In genomic region chr17:19380551-19381284, GRCh38 we compare ENCODE assay signal across 21 cellular contexts. TPM values are rescaled to one million over a fixed set of nuclear protein-coding genes. Genes with fewer than 3 reads are reported as not detected.
A peak's percentile ranks its signal among the peaks of the same experiment; 100 is the strongest.
DNase-seq lines count a peak whose midpoint lies in the region; ATAC-seq, FAIRE-seq and TF ChIP-seq lines count a peak whose summit lies in the region.
"Had no signal": no experiment of that assay in that cellular context is flagged by ENCODE, and none has a peak within 500 bp of the region (broad histone marks: within the 10 kb centered on the region; RNA-seq: fewer than 3 reads in every experiment).

No MANE protein-coding gene starts in this region.

- H3K4me3 ChIP-seq in K562 (no peak overlapping the region), tibial artery (no peak overlapping the region)
- H3K4me3 ChIP-seq: A549, cardiac muscle cell, mucosa of descending colon, Peyer's patch had no signal

- no TSS peak for BruUV-seq in K562 (replicated peaks; lab: Mats Ljungman, UMichigan)

- TF ChIP-seq CTCF in K562 (IDR thresholded peaks at IDR 0.05 in 2 of 3, conservative IDR thresholded peaks at IDR 0.05 in 1 of 3; ENCODE audit: insufficient read depth in 2 of 3, low read depth in 1 of 3, low read length in 3 of 3) (no peak), tibial artery (IDR thresholded peaks at IDR 0.05) (no peak)

- ATAC-seq in K562 = no peak
- ATAC-seq in GM19395 (IDR thresholded peaks at IDR 0.05; ENCODE audit: unreplicated experiment) = no peak
- ATAC-seq: A549; activated naive CD8-positive, alpha-beta T cell treated with anti-CD3 and anti-CD28 coated beads, Interleukin-2, amount 50 U/mL, for 24 hours; CD8-positive, alpha-beta T cell; HCT116; mucosa of descending colon had no signal

- H3K4me1 Mint-ChIP-seq in activated T-cell treated with anti-CD3 and anti-CD28 coated beads, Interleukin-2, amount 50 U/mL, for 24 hours (ENCODE audit: low read depth) = peaks cover 14% of the 10 kb centered on the region

- FAIRE-seq in K562 (lab: Jason Lieb, UNC) = no peak
- FAIRE-seq: A549 had no signal

- in situ Hi-C loops in K562 (cut with MboI) = no loop called here

- no peaks in the 10 kb centered on the region for H4K20me1 ChIP-seq in K562 (replicated peaks; ENCODE audit: control insufficient read depth, insufficient read depth, low read length)

- CTCF ChIA-PET in K562 (lab: Yijun Ruan, JAX; ENCODE audit: low intra/inter-chr PET ratio) = no interaction called here

- TF ChIP-seq EP300 in K562 (IDR thresholded peaks at IDR 0.05; ENCODE audit: low read length) = no peak

- H3K4me2 ChIP-seq in K562 (ENCODE audit: insufficient read depth, low read length) = no peak overlapping the region
- H3K4me2 ChIP-seq: A549 had no signal

- POLR2A ChIA-PET in K562 (lab: Yijun Ruan, JAX) = no interaction called here

- intact Hi-C loops in K562 (cut with micrococcal nuclease) (no loop called here), tibial artery (cut with DNase I; ENCODE audit: low total_unique reads) (no loop called here)

- no peak for TF ChIP-seq POLR2A in K562 (conservative IDR thresholded peaks at IDR 0.05)

- H2AFZ ChIP-seq in K562 (ENCODE audit: low read depth, low read length) = no peak overlapping the region

- no peak overlapping the region for H3K9ac ChIP-seq in K562 (ENCODE audit: insufficient read depth in 1 of 2, low read depth in 2 of 2, low read length in 2 of 2)

- H3K27me3 Mint-ChIP-seq in activated T-cell treated with anti-CD3 and anti-CD28 coated beads, Interleukin-2, amount 50 U/mL, for 24 hours = no peaks in the 10 kb centered on the region
- H3K27me3 Mint-ChIP-seq: activated CD4-positive, alpha-beta T cell treated with anti-CD3 and anti-CD28 coated beads, Interleukin-2, amount 10 ng/mL, durations not matched to agents 24 days and 14 days; activated naive CD8-positive, alpha-beta T cell treated with anti-CD3 and anti-CD28 coated beads, Interleukin-2, amount 50 U/mL, for 24 hours had no signal

- no peak for TF ChIP-seq RAD21 in K562 (CRISPR knock-in tag; conservative IDR thresholded peaks at IDR 0.05 in 1 of 2, IDR thresholded peaks at IDR 0.05 in 1 of 2)

- H3K9me3 Mint-ChIP-seq in activated T-cell treated with anti-CD3 and anti-CD28 coated beads, Interleukin-2, amount 50 U/mL, for 24 hours = no peaks in the 10 kb centered on the region
- H3K9me3 Mint-ChIP-seq: activated CD4-positive, alpha-beta T cell treated with anti-CD3 and anti-CD28 coated beads, Interleukin-2, amount 10 ng/mL, durations not matched to agents 24 days and 14 days; activated naive CD8-positive, alpha-beta T cell treated with anti-CD3 and anti-CD28 coated beads, Interleukin-2, amount 50 U/mL, for 24 hours; CD8-positive, alpha-beta T cell had no signal

- H3K9me1 ChIP-seq in K562 (ENCODE audit: control insufficient read depth, insufficient read depth, low read length) = no peaks in the 10 kb centered on the region

- H3K27ac ChIP-seq in K562 (ENCODE audit: extremely low read depth, low read depth, low read length) (no peak overlapping the region), tibial artery (peak overlapping the region; percentile 97 to 98)
- H3K27ac ChIP-seq: A549, cardiac muscle cell, Peyer's patch had no signal

- peaks cover 54% of the 10 kb centered on the region for H3K36me3 Mint-ChIP-seq in activated T-cell treated with anti-CD3 and anti-CD28 coated beads, Interleukin-2, amount 50 U/mL, for 24 hours (ENCODE audit: low read depth)

- peaks cover 21% of the 10 kb centered on the region; the same call in 2 of the 3 replicates for H3K36me3 ChIP-seq in K562 (ENCODE audit: control insufficient read depth, insufficient read depth, low read length)
- H3K36me3 ChIP-seq in tibial artery = peaks cover 40 to 51% (median 50%) of the 10 kb centered on the region in 3 donors

- H3K9me3 ChIP-seq in K562 (replicated peaks; ENCODE audit: control insufficient read depth, insufficient read depth, low read depth, low read length) = no peaks in the 10 kb centered on the region
- no peaks in the 10 kb centered on the region for H3K9me3 ChIP-seq in tibial artery
- H3K9me3 ChIP-seq: A549, mucosa of descending colon, Peyer's patch had no signal

- DNase-seq in activated T-cell treated with anti-CD3 and anti-CD28 coated beads, Interleukin-2, amount 50 U/mL, for 24 hours = peak; percentile 27
- no peak for DNase-seq in activated T-cell treated with anti-CD3 and anti-CD28 coated beads, Interleukin-2, amount 50 U/mL, for 48 hours
- no peak for DNase-seq in K562 (ENCODE audit: extremely low read depth in 1 of 4, low spot score in 3 of 4)
- peak; percentile 41 for DNase-seq in mesenteric fat pad (ENCODE audit: low spot score)
- DNase-seq in tibial artery = peak; percentile 11 to 66
- no peak for DNase-seq in hippocampal formation (lab: John Stamatoyannopoulos, UW)
- DNase-seq in NCI-H446 (lab: John Stamatoyannopoulos, UW) = no peak
- DNase-seq: activated CD4-positive, alpha-beta T cell treated with anti-CD3 and anti-CD28 coated beads, Interleukin-2, amount 10 ng/mL, durations not matched to agents 24 days and 14 days; activated naive CD8-positive, alpha-beta T cell treated with anti-CD3 and anti-CD28 coated beads, Interleukin-2, amount 50 U/mL, for 24 hours; CD8-positive, alpha-beta T cell; DMS79; effector memory CD4-positive, alpha-beta T cell; hypothalamus; mucosa of descending colon; NCI-H82 had no signal

- H3K27ac Mint-ChIP-seq in activated T-cell treated with anti-CD3 and anti-CD28 coated beads, Interleukin-2, amount 50 U/mL, for 24 hours = no peak overlapping the region
- H3K27ac Mint-ChIP-seq: activated CD4-positive, alpha-beta T cell treated with anti-CD3 and anti-CD28 coated beads, Interleukin-2, amount 10 ng/mL, durations not matched to agents 24 days and 14 days; activated naive CD8-positive, alpha-beta T cell treated with anti-CD3 and anti-CD28 coated beads, Interleukin-2, amount 50 U/mL, for 24 hours; CD8-positive, alpha-beta T cell had no signal

- H3K4me3 Mint-ChIP-seq in activated T-cell treated with anti-CD3 and anti-CD28 coated beads, Interleukin-2, amount 50 U/mL, for 24 hours = no peak overlapping the region
- H3K4me3 Mint-ChIP-seq: activated CD4-positive, alpha-beta T cell treated with anti-CD3 and anti-CD28 coated beads, Interleukin-2, amount 10 ng/mL, durations not matched to agents 24 days and 14 days; activated naive CD8-positive, alpha-beta T cell treated with anti-CD3 and anti-CD28 coated beads, Interleukin-2, amount 50 U/mL, for 24 hours; CD8-positive, alpha-beta T cell had no signal

- 92% methylated on average over 25 of the region's 27 CpGs for WGBS in K562 (ENCODE audit: insufficient coverage, low coverage, missing lambda C conversion rate)

- H3K4me1 ChIP-seq in K562 (replicated peaks in 1 of 2; ENCODE audit: control insufficient read depth in 2 of 2, insufficient read depth in 2 of 2, low read length in 2 of 2) = peaks cover 3 to 27% of the 10 kb centered on the region in 2 experiments; a peak in 4 of 5 replicates
- peaks cover 4 to 71% (median 57%) of the 10 kb centered on the region in 4 donors for H3K4me1 ChIP-seq in tibial artery

- peaks cover 9% of the 10 kb centered on the region; the same call in 2 of the 3 replicates for H3K79me2 ChIP-seq in K562 (ENCODE audit: control insufficient read depth, insufficient read depth, low read length)

- H3K27me3 ChIP-seq in K562 (ENCODE audit: control insufficient read depth in 2 of 2, insufficient read depth in 2 of 2, low read length in 2 of 2) (no peaks in the 10 kb centered on the region; a peak in 1 of 5 replicates), tibial artery (no peaks in the 10 kb centered on the region)
- H3K27me3 ChIP-seq: cardiac muscle cell, Peyer's patch had no signal

RNA-seq across cellular contexts. Expression of gene MAPK7, which starts 2.4 kb away (rescaled TPM):
- 7.3 and 21.2 TPM in 2 replicates for total RNA-seq in K562 (2011; cell fraction: chromatin; rRNA removed; ENCODE audit: low replicate concordance)
- total RNA-seq in K562 (2011; cell fraction: nucleolus; rRNA removed) = 8.8 and 12.7 TPM in 2 replicates
- total RNA-seq in K562 (2011; cell fraction: nucleoplasm; rRNA removed) = 5.4 and 6.3 TPM in 2 replicates
- total RNA-seq in K562 (2014; rRNA removed) = 2.5 and 4.5 TPM in 2 replicates
- total RNA-seq in K562 (2014; rRNA removed; fragmentation: Illumina TruSeq; extraction: Trizol) = 1.1 TPM in 2 replicates
- 2.5 and 2.7 TPM in 2 replicates for total RNA-seq in K562 (2015; rRNA removed; fragmentation: Illumina TruSeq; extraction: Trizol)
- 7.4 and 7.5 TPM in 2 replicates for total RNA-seq in K562 (2021)
- polyA plus RNA-seq in K562 (2011; rRNA removed) = 2.5 and 2.9 TPM in 2 replicates
- polyA plus RNA-seq in K562 (2011; cell fraction: cytosol; rRNA removed) = 2.3 and 4.4 TPM in 2 replicates
- 8.0 and 15.0 TPM in 2 replicates for polyA plus RNA-seq in K562 (2011; cell fraction: nucleus; rRNA removed)
- polyA plus RNA-seq in K562 (2012) = 5.2 and 6.4 TPM in 2 replicates
- polyA plus RNA-seq in K562 (2014; fragmentation: Illumina TruSeq; extraction: Trizol) = 3.3 and 5.5 TPM in 2 replicates
- polyA plus RNA-seq in K562 (2014; fragmentation: Nextera tagmentation; extraction: Ambion mirVana) = under 1 TPM; 0.46 to 0.68 TPM
- 4.3 and 6.2 TPM in 2 replicates for polyA plus RNA-seq in K562 (2014; rRNA removed)
- 4.3 and 5.0 TPM in 2 replicates for polyA minus RNA-seq in K562 (2011; rRNA and poly(A)+ RNA removed)
- polyA minus RNA-seq in K562 (2011; cell fraction: cytosol; rRNA and poly(A)+ RNA removed) = 2.9 and 5.5 TPM in 2 replicates
- polyA minus RNA-seq in K562 (2011; cell fraction: nucleus; rRNA and poly(A)+ RNA removed) = 14.0 and 14.4 TPM in 2 replicates
- 27.2 TPM for total RNA-seq in mesenteric fat pad

RNA-seq across cellular contexts. Expression of gene MFAP4, which starts 6.3 kb away (rescaled TPM):
- total RNA-seq in K562 (2011; cell fraction: chromatin; rRNA removed; ENCODE audit: low replicate concordance) = not detected in 2 replicates
- not detected in 2 replicates for total RNA-seq in K562 (2011; cell fraction: nucleolus; rRNA removed)
- not detected in 2 replicates for total RNA-seq in K562 (2011; cell fraction: nucleoplasm; rRNA removed)
- not detected in 2 replicates for total RNA-seq in K562 (2014; rRNA removed)
- total RNA-seq in K562 (2014; rRNA removed; fragmentation: Illumina TruSeq; extraction: Trizol) = not detected in 2 replicates
- not detected in 2 replicates for total RNA-seq in K562 (2015; rRNA removed; fragmentation: Illumina TruSeq; extraction: Trizol)
- total RNA-seq in K562 (2021) = 0.24 and 0.36 TPM in 2 replicates
- polyA plus RNA-seq in K562 (2011; rRNA removed) = not detected in 2 replicates
- not detected in 2 replicates for polyA plus RNA-seq in K562 (2011; cell fraction: cytosol; rRNA removed)
- polyA plus RNA-seq in K562 (2011; cell fraction: nucleus; rRNA removed) = not detected in 2 replicates
- polyA plus RNA-seq in K562 (2012) = 1.0 TPM in 1 of 2 replicates, not detected in the other
- not detected in 2 replicates for polyA plus RNA-seq in K562 (2014; fragmentation: Illumina TruSeq; extraction: Trizol)
- under 1 TPM in 1 of 2 experiments, not detected in 1; 0.07 TPM for polyA plus RNA-seq in K562 (2014; fragmentation: Nextera tagmentation; extraction: Ambion mirVana)
- polyA plus RNA-seq in K562 (2014; rRNA removed) = not detected in 2 replicates
- polyA minus RNA-seq in K562 (2011; rRNA and poly(A)+ RNA removed) = not detected in 2 replicates
- polyA minus RNA-seq in K562 (2011; cell fraction: cytosol; rRNA and poly(A)+ RNA removed) = not detected in 2 replicates
- not detected in 2 replicates for polyA minus RNA-seq in K562 (2011; cell fraction: nucleus; rRNA and poly(A)+ RNA removed)
- total RNA-seq in mesenteric fat pad = 96.7 TPM
- total RNA-seq: activated CD4-positive, alpha-beta T cell treated with anti-CD3 and anti-CD28 coated beads, Interleukin-2, amount 10 ng/mL, durations not matched to agents 24 days and 14 days; CD8-positive, alpha-beta T cell had no signal

RNA-seq across cellular contexts. Expression of gene B9D1, which starts 18.2 kb away (rescaled TPM):
- 15.4 and 25.4 TPM in 2 replicates for total RNA-seq in K562 (2011; cell fraction: chromatin; rRNA removed; ENCODE audit: low replicate concordance)
- total RNA-seq in K562 (2011; cell fraction: nucleolus; rRNA removed) = 22.5 and 35.0 TPM in 2 replicates
- total RNA-seq in K562 (2011; cell fraction: nucleoplasm; rRNA removed) = 21.7 and 23.8 TPM in 2 replicates
- total RNA-seq in K562 (2014; rRNA removed) (24.0 and 24.9 TPM in 2 replicates), K562 (2014; rRNA removed; fragmentation: Illumina TruSeq; extraction: Trizol) (7.6 and 10.3 TPM in 2 replicates), K562 (2015; rRNA removed; fragmentation: Illumina TruSeq; extraction: Trizol) (8.9 and 10.0 TPM in 2 replicates), K562 (2021) (12.7 and 15.0 TPM in 2 replicates), mesenteric fat pad (7.5 TPM)
- polyA plus RNA-seq in K562 (2011; rRNA removed) (23.4 and 28.0 TPM in 2 replicates), K562 (2014; fragmentation: Illumina TruSeq; extraction: Trizol) (14.3 and 18.9 TPM in 2 replicates), K562 (2014; fragmentation: Nextera tagmentation; extraction: Ambion mirVana) (10 to 100 TPM in 1 of 2 experiments, 1 to 10 TPM in 1; 9.5 to 17.9 TPM), K562 (2014; rRNA removed) (26.5 and 28.8 TPM in 2 replicates)
- 26.8 and 45.5 TPM in 2 replicates for polyA plus RNA-seq in K562 (2011; cell fraction: cytosol; rRNA removed)
- polyA plus RNA-seq in K562 (2011; cell fraction: nucleus; rRNA removed) = 43.7 and 59.8 TPM in 2 replicates
- polyA plus RNA-seq in K562 (2012) = 14.9 and 22.4 TPM in 2 replicates
- polyA minus RNA-seq in K562 (2011; rRNA and poly(A)+ RNA removed) = 7.7 and 16.5 TPM in 2 replicates
- polyA minus RNA-seq in K562 (2011; cell fraction: cytosol; rRNA and poly(A)+ RNA removed) = 6.1 and 8.9 TPM in 2 replicates
- 11.6 and 13.3 TPM in 2 replicates for polyA minus RNA-seq in K562 (2011; cell fraction: nucleus; rRNA and poly(A)+ RNA removed)

RNA-seq across cellular contexts. Expression of gene RNF112, which starts 30.3 kb away (rescaled TPM):
- total RNA-seq in K562 (2011; cell fraction: chromatin; rRNA removed; ENCODE audit: low replicate concordance) = not detected in 2 replicates
- total RNA-seq in K562 (2011; cell fraction: nucleolus; rRNA removed) = not detected in 2 replicates
- not detected in 2 replicates for total RNA-seq in K562 (2011; cell fraction: nucleoplasm; rRNA removed)
- total RNA-seq in K562 (2014; rRNA removed) (0.05 TPM in 1 of 2 replicates, not detected in the other), K562 (2014; rRNA removed; fragmentation: Illumina TruSeq; extraction: Trizol) (not detected in 2 replicates), K562 (2015; rRNA removed; fragmentation: Illumina TruSeq; extraction: Trizol) (not detected in 2 replicates), K562 (2021) (not detected in 2 replicates), mesenteric fat pad (3.9 TPM)
- polyA plus RNA-seq in K562 (2011; rRNA removed) (not detected in 2 replicates), K562 (2014; fragmentation: Illumina TruSeq; extraction: Trizol) (not detected in 2 replicates), K562 (2014; fragmentation: Nextera tagmentation; extraction: Ambion mirVana) (not detected), K562 (2014; rRNA removed) (not detected in 2 replicates)
- polyA plus RNA-seq in K562 (2011; cell fraction: cytosol; rRNA removed) = not detected in 2 replicates
- 0.08 and 0.13 TPM in 2 replicates for polyA plus RNA-seq in K562 (2011; cell fraction: nucleus; rRNA removed)
- 0.11 TPM in 1 of 2 replicates, not detected in the other for polyA plus RNA-seq in K562 (2012)
- polyA minus RNA-seq in K562 (2011; rRNA and poly(A)+ RNA removed) = not detected in 2 replicates
- polyA minus RNA-seq in K562 (2011; cell fraction: cytosol; rRNA and poly(A)+ RNA removed) = not detected in 2 replicates
- not detected in 2 replicates for polyA minus RNA-seq in K562 (2011; cell fraction: nucleus; rRNA and poly(A)+ RNA removed)
- total RNA-seq: LHCN-M2 had no signal

Comparison
In these comparisons a context has a peak if more than half of its experiments do, and no peak if none do; other contexts are left out.
1. DNase-seq: peak in activated T-cell treated with anti-CD3 and anti-CD28 coated beads, Interleukin-2, amount 50 U/mL, for 24 hours (single experiment), mesenteric fat pad (single experiment) and tibial artery (2 of 2); none in activated T-cell treated with anti-CD3 and anti-CD28 coated beads, Interleukin-2, amount 50 U/mL, for 48 hours (0 of 2), K562 (0 of 4), hippocampal formation (0 of 2) and NCI-H446 (0 of 2).
2. RNA of gene MFAP4, which starts 6.3 kb away (total RNA-seq): 96.7 TPM in mesenteric fat pad (single experiment); 0.24 to 0.36 TPM in K562; every median in the first group is over 10 times any median in the second.